In genomic region chr1:187734427-187734826, GRCh38 we compare ENCODE assay signal across 24 cellular contexts.
A peak's percentile ranks its signal among the peaks of the same experiment; 100 is the strongest.
DNase-seq lines count a peak whose midpoint lies in the region; ATAC-seq, FAIRE-seq and TF ChIP-seq lines count a peak whose summit lies in the region.
"Had no signal": no experiment of that assay in that cellular context is flagged by ENCODE, and none has a peak within 500 bp of the region (broad histone marks: within the 10 kb centered on the region; RNA-seq: fewer than 3 reads in every experiment).

No MANE protein-coding gene starts in this region.

- intact Hi-C loops in HepG2 (cut with micrococcal nuclease; ENCODE audit: unreplicated experiment), result no loop called here
- intact Hi-C loops in upper lobe of right lung (cut with DNase I), result no loop called here

- 25% methylated on average over 4 of the region's 4 CpGs for WGBS in HepG2 (ENCODE audit: low lambda C conversion rate)

- H3K4me1 ChIP-seq in Karpas-422 (ENCODE audit: low read length), result peaks cover 14% of the 10 kb centered on the region
- no peaks in the 10 kb centered on the region for H3K4me1 ChIP-seq in HepG2 (ENCODE audit: insufficient read depth, low read length)
- H3K4me1 ChIP-seq in upper lobe of right lung, result no peaks in the 10 kb centered on the region
- H3K4me1 ChIP-seq: A549, Caco-2, Peyer's patch had no signal

- no peaks in the 10 kb centered on the region for H3K9me2 ChIP-seq in Karpas-422 (replicated peaks; ENCODE audit: insufficient read depth, low read length)
- H3K9me2 ChIP-seq: SK-N-SH had no signal

- ATAC-seq in HepG2 (peak; percentile 24; the same call in 1 of the 3 replicates), upper lobe of right lung (peak; percentile 15), GM18867 (IDR thresholded peaks at IDR 0.05; ENCODE audit: unreplicated experiment) (no peak)
- ATAC-seq: A549; CD8-positive, alpha-beta T cell; GM12878; K562 had no signal

- in situ Hi-C loops in HepG2 (cut with HindIII; ENCODE audit: extremely low pct_ligation_motif_present, low pct_unique_long_range_greater_than_20kb), result no loop called here

- CTCF ChIA-PET in HepG2 (lab: Yijun Ruan, JAX; ENCODE audit: low intra/inter-chr PET ratio, low total read pairs), result no interaction called here

- no peak for TF ChIP-seq POLR2A in HepG2 (IDR thresholded peaks at IDR 0.05; ENCODE audit: insufficient read depth in 1 of 2, low read depth in 2 of 2, low read length in 2 of 2)

- POLR2A ChIA-PET in HepG2 (lab: Yijun Ruan, JAX), result no interaction called here

- DNase-seq in Karpas-422, result no peak
- DNase-seq in RPMI8226, result peak; percentile 20
- no peak for DNase-seq in HepG2 (ENCODE audit: low spot score)
- DNase-seq in upper lobe of right lung, result no peak
- DNase-seq in NCI-H748 treated with DMSO at 0.1 percent for 48 hours (lab: John Stamatoyannopoulos, UW), result no peak
- DNase-seq in activated CD8-positive, alpha-beta memory T cell treated with anti-CD3 and anti-CD28 coated beads for 24 hours, result no peak
- DNase-seq: Caco-2; CD8-positive, alpha-beta T cell; GDM1; H7; MV-4-11; NCI-H1105; NCI-H1436 treated with DMSO at 0.1 percent for 48 hours; NCI-H1930; NCI-H2107; NCI-H524; Peyer's patch; SK-N-SH; SW 1271 had no signal

- H3K27ac ChIP-seq in Karpas-422 (ENCODE audit: low read length), result no peak overlapping the region
- H3K27ac ChIP-seq in HepG2 (ENCODE audit: extremely low read length, insufficient read depth, low read length), result no peak overlapping the region
- H3K27ac ChIP-seq in upper lobe of right lung, result no peak overlapping the region
- H3K27ac ChIP-seq: A549, C4-2B, Peyer's patch had no signal

- no peak for FAIRE-seq in HepG2 (lab: Jason Lieb, UNC)
- FAIRE-seq: A549, GM12878, K562 had no signal

- H3K9me3 ChIP-seq in Karpas-422 (ENCODE audit: low read length) (no peaks in the 10 kb centered on the region), HepG2 (ENCODE audit: low read length) (no peaks in the 10 kb centered on the region), upper lobe of right lung (no peaks in the 10 kb centered on the region)
- H3K9me3 ChIP-seq: A549, Caco-2, Peyer's patch, SK-N-SH had no signal

- no peak overlapping the region for H3K4me3 ChIP-seq in Karpas-422 (ENCODE audit: low read length)
- H3K4me3 ChIP-seq in HepG2 (replicated peaks in 1 of 3; ENCODE audit: insufficient read depth in 1 of 3, low read depth in 2 of 3, low read length in 3 of 3), result no peak overlapping the region
- H3K4me3 ChIP-seq in upper lobe of right lung, result no peak overlapping the region
- H3K4me3 ChIP-seq: A549, GM12878, K562, Peyer's patch had no signal

- H3K9ac ChIP-seq in Karpas-422 (ENCODE audit: low read length) (no peak overlapping the region), HepG2 (ENCODE audit: insufficient read depth, low read depth, low read length) (no peak overlapping the region)
- H3K9ac ChIP-seq: SK-N-SH had no signal

- TF ChIP-seq RAD21 in HepG2 (CRISPR knock-in tag; IDR thresholded peaks at IDR 0.05), result no peak

- H3K79me2 ChIP-seq in Karpas-422 (ENCODE audit: low read length) (no peaks in the 10 kb centered on the region), HepG2 (ENCODE audit: insufficient read depth, low read length) (no peaks in the 10 kb centered on the region)

- H3K4me2 ChIP-seq in Karpas-422 (ENCODE audit: low read depth, low read length, poor library complexity, severe bottlenecking), result no peak overlapping the region
- no peak overlapping the region for H3K4me2 ChIP-seq in HepG2 (ENCODE audit: low read depth, low read length)
- H3K4me2 ChIP-seq: A549, SK-N-SH had no signal

- no TSS peak for BruUV-seq in HepG2 (replicated peaks; lab: Mats Ljungman, UMichigan)

- H3K36me3 ChIP-seq in Karpas-422 (ENCODE audit: insufficient read depth, low read length), result no peaks in the 10 kb centered on the region
- no peaks in the 10 kb centered on the region for H3K36me3 ChIP-seq in HepG2 (replicated peaks in 1 of 2; ENCODE audit: control insufficient read depth in 1 of 2, insufficient read depth in 2 of 2, low read length in 2 of 2)
- H3K36me3 ChIP-seq in upper lobe of right lung, result no peaks in the 10 kb centered on the region
- H3K36me3 ChIP-seq: Peyer's patch had no signal

- TF ChIP-seq EP300 in HepG2 (IDR thresholded peaks at IDR 0.05; ENCODE audit: low read depth in 2 of 2, low read length in 2 of 2) (no peak), HepG2 (CRISPR knock-in tag; IDR thresholded peaks at IDR 0.05; ENCODE audit: borderline replicate concordance) (no peak)

- H2AFZ ChIP-seq in Karpas-422 (ENCODE audit: low read length) (peak overlapping the region; percentile 71; the same call in 1 of the 2 replicates), HepG2 (ENCODE audit: low read length) (no peak overlapping the region)

- TF ChIP-seq CTCF in HepG2 (CRISPR knock-in tag; IDR thresholded peaks at IDR 0.05) (no peak), upper lobe of right lung (IDR thresholded peaks at IDR 0.05) (no peak)

- H4K20me1 ChIP-seq in Karpas-422 (ENCODE audit: insufficient read depth, low read depth, low read length), result no peaks in the 10 kb centered on the region
- no peaks in the 10 kb centered on the region for H4K20me1 ChIP-seq in HepG2 (ENCODE audit: insufficient read depth, low read length)

- H3K27me3 ChIP-seq in Karpas-422 (ENCODE audit: low read length) (no peaks in the 10 kb centered on the region), HepG2 (ENCODE audit: control insufficient read depth in 1 of 2, insufficient read depth in 2 of 2, low read length in 2 of 2) (no peaks in the 10 kb centered on the region), upper lobe of right lung (no peaks in the 10 kb centered on the region)
- H3K27me3 ChIP-seq: Peyer's patch had no signal

TF ChIP-seq in HepG2, 621 proteins besides CTCF, POLR2A, EP300 and RAD21:
- TF ChIP-seq DMAP1 (CRISPR knock-in tag; IDR thresholded peaks at IDR 0.05) (no peak), KDM3A (CRISPR knock-in tag; IDR thresholded peaks at IDR 0.05; ENCODE audit: low read depth) (no peak), BCL6 (CRISPR knock-in tag; IDR thresholded peaks at IDR 0.05) (no peak), JUNB (CRISPR knock-in tag; IDR thresholded peaks at IDR 0.05; ENCODE audit: borderline replicate concordance) (no peak), ZBTB21 (CRISPR knock-in tag; IDR thresholded peaks at IDR 0.05) (no peak), ZNF598 (CRISPR knock-in tag; IDR thresholded peaks at IDR 0.05; ENCODE audit: borderline replicate concordance) (no peak), ZMAT3 (CRISPR knock-in tag; conservative IDR thresholded peaks at IDR 0.05) (no peak), TAF1 (CRISPR knock-in tag; IDR thresholded peaks at IDR 0.05) (no peak), ZNF816 (CRISPR knock-in tag; IDR thresholded peaks at IDR 0.05; ENCODE audit: borderline replicate concordance) (no peak), MIER2 (CRISPR knock-in tag; IDR thresholded peaks at IDR 0.05) (no peak), ZNF841 (CRISPR knock-in tag; IDR thresholded peaks at IDR 0.05; ENCODE audit: borderline replicate concordance) (no peak)
